13 cellular contexts compared by ENCODE assay signal in the genomic region with DNA sequence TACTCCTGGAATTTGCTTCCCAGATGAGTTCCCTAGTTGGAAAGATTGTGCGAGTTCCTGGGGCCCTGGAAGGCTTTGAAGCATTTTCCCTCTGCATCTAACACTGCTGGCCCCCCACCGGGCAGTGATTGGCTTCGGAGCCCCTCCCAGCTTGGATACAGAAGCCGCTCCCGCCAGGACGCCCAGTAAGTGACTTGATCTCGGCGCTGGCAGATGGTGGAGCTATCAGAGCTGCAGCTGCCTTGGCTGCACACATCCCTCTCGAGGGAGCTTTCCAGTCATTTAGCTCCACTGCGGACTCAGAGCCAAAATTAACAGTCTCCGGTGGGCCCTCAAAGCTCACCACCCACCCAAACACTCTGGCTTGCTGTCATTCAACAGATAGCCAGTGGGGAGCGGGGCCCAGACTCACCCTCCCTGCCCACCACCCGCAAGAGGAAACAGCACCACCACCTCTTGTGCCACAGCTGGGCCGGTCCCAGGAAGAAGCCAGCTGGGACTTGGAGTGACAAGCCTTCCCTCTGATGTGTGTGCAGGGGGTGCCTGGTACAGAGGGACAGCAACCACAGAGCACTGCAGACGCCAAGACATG.
DNase-seq lines count a peak whose midpoint lies in the region; ATAC-seq and TF ChIP-seq lines count a peak whose summit lies in the region.
"Had no signal": no experiment of that assay in that cellular context is flagged by ENCODE, and none has a peak within 500 bp of the region (broad histone marks: within the 10 kb centered on the region; RNA-seq: fewer than 3 reads in every experiment).

No MANE protein-coding gene starts in this region.

- POLR2A ChIA-PET in RWPE1 (lab: Yijun Ruan, JAX; ENCODE audit: low non-redundant PET), result no interaction called here

- H3K9ac ChIP-seq in HUES6 (ENCODE audit: low read length), result peak overlapping the region; percentile 27

- H3K27ac ChIP-seq in HUES6 (ENCODE audit: low read depth, low read length), result no peak overlapping the region
- H3K27ac ChIP-seq in left ventricle myocardium inferior (replicated peaks), result no peak overlapping the region
- H3K27ac ChIP-seq in RWPE1, result no peak overlapping the region

- H3K9me3 ChIP-seq in HUES6 (ENCODE audit: control insufficient read depth, insufficient read depth, low read depth, low read length), result no peaks in the 10 kb centered on the region
- peaks cover 5% of the 10 kb centered on the region for H3K9me3 ChIP-seq in left ventricle myocardium inferior (replicated peaks)

- H3K36me3 ChIP-seq in HUES6 (ENCODE audit: control insufficient read depth, insufficient read depth, low read length) (no peaks in the 10 kb centered on the region), left ventricle myocardium inferior (no peaks in the 10 kb centered on the region)

- H3K4me1 ChIP-seq in HUES6 (ENCODE audit: control insufficient read depth, insufficient read depth, low read length) (peaks cover 31% of the 10 kb centered on the region), left ventricle myocardium inferior (peaks cover 21% of the 10 kb centered on the region)

- no peak overlapping the region for H3K4me3 ChIP-seq in HUES6 (ENCODE audit: low read depth, low read length)
- no peak overlapping the region for H3K4me3 ChIP-seq in left ventricle myocardium inferior
- H3K4me3 ChIP-seq: GM12878 had no signal

- peak; percentile 72 to 83 for DNase-seq in NCI-H446 (lab: John Stamatoyannopoulos, UW)
- DNase-seq in left ventricle myocardium inferior, result peak; percentile 33
- peak; percentile 92 for DNase-seq in putamen (ENCODE audit: low spot score)
- DNase-seq in RWPE1 (ENCODE audit: low spot score), result no peak
- no peak for DNase-seq in GM19238 (ENCODE audit: insufficient read length, low spot score)
- DNase-seq: activated CD8-positive, alpha-beta T cell treated with anti-CD3 and anti-CD28 coated beads for 36 hours; KG1; T-cell had no signal

- CTCF ChIA-PET in RWPE1 (lab: Yijun Ruan, JAX), result interaction anchor here (0.6 kb wide), 1 partner anchor 1328 kb away, joined by 6 read pairs; no protein-coding TSS in a partner anchor

- H3K27me3 ChIP-seq in HUES6 (ENCODE audit: control insufficient read depth, insufficient read depth, low read length) (peaks cover 19% of the 10 kb centered on the region; the same call in 1 of the 2 replicates), left ventricle myocardium inferior (ENCODE audit: low read depth) (peaks cover 58% of the 10 kb centered on the region)

- intact Hi-C loops in left ventricle myocardium inferior (cut with micrococcal nuclease), result no loop called here

- TF ChIP-seq CTCF in left ventricle myocardium inferior (IDR thresholded peaks at IDR 0.05; ENCODE audit: borderline replicate concordance), result no peak
- no peak for TF ChIP-seq CTCF in RWPE1 (conservative IDR thresholded peaks at IDR 0.05; ENCODE audit: low read depth)

- ATAC-seq in SK-N-SH treated with all-trans-retinoic acid at 6 μM for 48 hours, result no peak
- ATAC-seq: activated CD8-positive, alpha-beta T cell treated with anti-CD3 and anti-CD28 coated beads for 36 hours; activated naive CD4-positive, alpha-beta T cell treated with anti-CD3 and anti-CD28 coated beads, Interleukin-2, amount 50 U/mL, for 72 hours; GM12878; stimulated activated effector memory CD8-positive, alpha-beta T cell treated with anti-CD3 and anti-CD28 coated beads, Interleukin-12 subunit alpha, Interleukin-12 subunit beta, amount 100 ng/mL, for 72 hours; T-cell had no signal

TF ChIP-seq in SK-N-SH treated with all-trans-retinoic acid at 6 μM for 48 hours, 23 proteins besides CTCF, POLR2A, EP300 and RAD21:
- TF ChIP-seq OSR1 (CRISPR knock-in tag; IDR thresholded peaks at IDR 0.05) (no peak), GLIS3 (CRISPR knock-in tag; IDR thresholded peaks at IDR 0.05) (no peak), PPARA (CRISPR knock-in tag; IDR thresholded peaks at IDR 0.05; ENCODE audit: borderline replicate concordance) (no peak), ZFP30 (CRISPR knock-in tag; IDR thresholded peaks at IDR 0.05) (no peak), TCF4 (CRISPR knock-in tag; IDR thresholded peaks at IDR 0.05; ENCODE audit: borderline replicate concordance) (no peak), ARNTL (CRISPR knock-in tag; IDR thresholded peaks at IDR 0.05; ENCODE audit: borderline replicate concordance, low read depth) (no peak), TOX (CRISPR knock-in tag; IDR thresholded peaks at IDR 0.05; ENCODE audit: borderline replicate concordance) (no peak), ZFP3 (CRISPR knock-in tag; IDR thresholded peaks at IDR 0.05) (no peak), ZNF70 (CRISPR knock-in tag; IDR thresholded peaks at IDR 0.05) (no peak), RARB (CRISPR knock-in tag; IDR thresholded peaks at IDR 0.05) (no peak), ZNF565 (CRISPR knock-in tag; conservative IDR thresholded peaks at IDR 0.05; ENCODE audit: low read depth) (no peak), SNAI2 (CRISPR knock-in tag; IDR thresholded peaks at IDR 0.05) (no peak)
- TF ChIP-seq, protein P1, sequence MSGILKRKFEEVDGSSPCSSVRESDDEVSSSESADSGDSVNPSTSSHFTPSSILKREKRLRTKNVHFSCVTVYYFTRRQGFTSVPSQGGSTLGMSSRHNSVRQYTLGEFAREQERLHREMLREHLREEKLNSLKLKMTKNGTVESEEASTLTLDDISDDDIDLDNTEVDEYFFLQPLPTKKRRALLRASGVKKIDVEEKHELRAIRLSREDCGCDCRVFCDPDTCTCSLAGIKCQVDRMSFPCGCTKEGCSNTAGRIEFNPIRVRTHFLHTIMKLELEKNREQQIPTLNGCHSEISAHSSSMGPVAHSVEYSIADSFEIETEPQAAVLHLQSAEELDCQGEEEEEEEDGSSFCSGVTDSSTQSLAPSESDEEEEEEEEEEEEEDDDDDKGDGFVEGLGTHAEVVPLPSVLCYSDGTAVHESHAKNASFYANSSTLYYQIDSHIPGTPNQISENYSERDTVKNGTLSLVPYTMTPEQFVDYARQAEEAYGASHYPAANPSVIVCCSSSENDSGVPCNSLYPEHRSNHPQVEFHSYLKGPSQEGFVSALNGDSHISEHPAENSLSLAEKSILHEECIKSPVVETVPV (CRISPR knock-in tag; IDR thresholded peaks at IDR 0.05), result no peak
- TF ChIP-seq, protein P2, sequence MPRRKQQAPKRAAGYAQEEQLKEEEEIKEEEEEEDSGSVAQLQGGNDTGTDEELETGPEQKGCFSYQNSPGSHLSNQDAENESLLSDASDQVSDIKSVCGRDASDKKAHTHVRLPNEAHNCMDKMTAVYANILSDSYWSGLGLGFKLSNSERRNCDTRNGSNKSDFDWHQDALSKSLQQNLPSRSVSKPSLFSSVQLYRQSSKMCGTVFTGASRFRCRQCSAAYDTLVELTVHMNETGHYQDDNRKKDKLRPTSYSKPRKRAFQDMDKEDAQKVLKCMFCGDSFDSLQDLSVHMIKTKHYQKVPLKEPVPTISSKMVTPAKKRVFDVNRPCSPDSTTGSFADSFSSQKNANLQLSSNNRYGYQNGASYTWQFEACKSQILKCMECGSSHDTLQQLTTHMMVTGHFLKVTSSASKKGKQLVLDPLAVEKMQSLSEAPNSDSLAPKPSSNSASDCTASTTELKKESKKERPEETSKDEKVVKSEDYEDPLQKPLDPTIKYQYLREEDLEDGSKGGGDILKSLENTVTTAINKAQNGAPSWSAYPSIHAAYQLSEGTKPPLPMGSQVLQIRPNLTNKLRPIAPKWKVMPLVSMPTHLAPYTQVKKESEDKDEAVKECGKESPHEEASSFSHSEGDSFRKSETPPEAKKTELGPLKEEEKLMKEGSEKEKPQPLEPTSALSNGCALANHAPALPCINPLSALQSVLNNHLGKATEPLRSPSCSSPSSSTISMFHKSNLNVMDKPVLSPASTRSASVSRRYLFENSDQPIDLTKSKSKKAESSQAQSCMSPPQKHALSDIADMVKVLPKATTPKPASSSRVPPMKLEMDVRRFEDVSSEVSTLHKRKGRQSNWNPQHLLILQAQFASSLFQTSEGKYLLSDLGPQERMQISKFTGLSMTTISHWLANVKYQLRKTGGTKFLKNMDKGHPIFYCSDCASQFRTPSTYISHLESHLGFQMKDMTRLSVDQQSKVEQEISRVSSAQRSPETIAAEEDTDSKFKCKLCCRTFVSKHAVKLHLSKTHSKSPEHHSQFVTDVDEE (CRISPR knock-in tag; IDR thresholded peaks at IDR 0.05), result no peak
- TF ChIP-seq, protein P3, sequence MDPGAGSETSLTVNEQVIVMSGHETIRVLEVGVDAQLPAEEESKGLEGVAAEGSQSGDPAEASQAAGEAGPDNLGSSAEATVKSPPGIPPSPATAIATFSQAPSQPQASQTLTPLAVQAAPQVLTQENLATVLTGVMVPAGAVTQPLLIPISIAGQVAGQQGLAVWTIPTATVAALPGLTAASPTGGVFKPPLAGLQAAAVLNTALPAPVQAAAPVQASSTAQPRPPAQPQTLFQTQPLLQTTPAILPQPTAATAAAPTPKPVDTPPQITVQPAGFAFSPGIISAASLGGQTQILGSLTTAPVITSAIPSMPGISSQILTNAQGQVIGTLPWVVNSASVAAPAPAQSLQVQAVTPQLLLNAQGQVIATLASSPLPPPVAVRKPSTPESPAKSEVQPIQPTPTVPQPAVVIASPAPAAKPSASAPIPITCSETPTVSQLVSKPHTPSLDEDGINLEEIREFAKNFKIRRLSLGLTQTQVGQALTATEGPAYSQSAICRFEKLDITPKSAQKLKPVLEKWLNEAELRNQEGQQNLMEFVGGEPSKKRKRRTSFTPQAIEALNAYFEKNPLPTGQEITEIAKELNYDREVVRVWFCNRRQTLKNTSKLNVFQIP (CRISPR knock-in tag; IDR thresholded peaks at IDR 0.05; ENCODE audit: borderline replicate concordance, low read depth), result no peak
- TF ChIP-seq, protein P4, sequence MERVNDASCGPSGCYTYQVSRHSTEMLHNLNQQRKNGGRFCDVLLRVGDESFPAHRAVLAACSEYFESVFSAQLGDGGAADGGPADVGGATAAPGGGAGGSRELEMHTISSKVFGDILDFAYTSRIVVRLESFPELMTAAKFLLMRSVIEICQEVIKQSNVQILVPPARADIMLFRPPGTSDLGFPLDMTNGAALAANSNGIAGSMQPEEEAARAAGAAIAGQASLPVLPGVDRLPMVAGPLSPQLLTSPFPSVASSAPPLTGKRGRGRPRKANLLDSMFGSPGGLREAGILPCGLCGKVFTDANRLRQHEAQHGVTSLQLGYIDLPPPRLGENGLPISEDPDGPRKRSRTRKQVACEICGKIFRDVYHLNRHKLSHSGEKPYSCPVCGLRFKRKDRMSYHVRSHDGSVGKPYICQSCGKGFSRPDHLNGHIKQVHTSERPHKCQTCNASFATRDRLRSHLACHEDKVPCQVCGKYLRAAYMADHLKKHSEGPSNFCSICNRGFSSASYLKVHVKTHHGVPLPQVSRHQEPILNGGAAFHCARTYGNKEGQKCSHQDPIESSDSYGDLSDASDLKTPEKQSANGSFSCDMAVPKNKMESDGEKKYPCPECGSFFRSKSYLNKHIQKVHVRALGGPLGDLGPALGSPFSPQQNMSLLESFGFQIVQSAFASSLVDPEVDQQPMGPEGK (CRISPR knock-in tag; IDR thresholded peaks at IDR 0.05; ENCODE audit: borderline replicate concordance), result no peak

Comparison
In these comparisons a context has a peak if more than half of its experiments do, and no peak if none do; other contexts are left out.
1. DNase-seq: peak in NCI-H446 (2 of 2), left ventricle myocardium inferior (single experiment) and putamen (single experiment); none in RWPE1 (single experiment) and GM19238 (single experiment).